Comparison of ENCODE assay signal across 1 cellular context in the genomic region with DNA sequence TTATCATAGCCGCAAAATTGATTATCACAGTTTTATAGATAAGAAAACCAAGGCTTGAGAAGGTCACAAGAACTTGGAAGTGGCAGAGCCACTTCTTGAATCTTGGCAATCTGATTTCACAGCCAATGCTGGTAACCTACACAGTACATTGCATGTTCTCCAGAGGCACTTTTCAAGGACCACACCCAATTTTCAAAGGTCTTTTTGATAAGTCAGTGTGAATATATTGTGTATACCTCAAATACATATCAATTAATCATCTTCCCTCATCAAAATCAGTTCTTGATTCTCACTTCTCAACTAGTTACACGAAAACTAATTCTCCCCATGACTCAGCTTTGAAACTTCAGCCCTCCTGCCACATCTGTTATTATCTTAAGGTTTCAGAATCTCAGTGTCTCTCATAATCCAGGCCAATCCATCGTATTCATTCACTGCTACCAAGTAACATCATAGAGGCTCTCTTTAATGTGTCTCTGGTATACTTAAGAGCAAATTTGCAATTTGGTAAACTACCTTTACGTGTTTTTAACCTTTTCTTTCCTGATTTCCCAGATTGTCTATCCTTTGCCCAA.
TF ChIP-seq lines count a peak whose summit lies in the region.

No MANE protein-coding gene starts in this region.

TF ChIP-seq in WTC11, 78 proteins besides CTCF, POLR2A, EP300 and RAD21:
- TF ChIP-seq HMGXB4 (CRISPR knock-in tag; IDR thresholded peaks at IDR 0.05) (no peak), MYBL2 (CRISPR knock-in tag; IDR thresholded peaks at IDR 0.05) (no peak), OVOL2 (CRISPR knock-in tag; IDR thresholded peaks at IDR 0.05; ENCODE audit: borderline replicate concordance) (no peak), NR1H2 (CRISPR knock-in tag; IDR thresholded peaks at IDR 0.05) (no peak), NFYB (CRISPR knock-in tag; conservative IDR thresholded peaks at IDR 0.05; ENCODE audit: low read depth) (no peak), ZNF317 (CRISPR knock-in tag; IDR thresholded peaks at IDR 0.05; ENCODE audit: borderline replicate concordance, low read depth) (no peak), CREB1 (CRISPR knock-in tag; IDR thresholded peaks at IDR 0.05) (no peak), ZNF263 (CRISPR knock-in tag; IDR thresholded peaks at IDR 0.05; ENCODE audit: low read depth) (no peak)
- TF ChIP-seq, protein P1, sequence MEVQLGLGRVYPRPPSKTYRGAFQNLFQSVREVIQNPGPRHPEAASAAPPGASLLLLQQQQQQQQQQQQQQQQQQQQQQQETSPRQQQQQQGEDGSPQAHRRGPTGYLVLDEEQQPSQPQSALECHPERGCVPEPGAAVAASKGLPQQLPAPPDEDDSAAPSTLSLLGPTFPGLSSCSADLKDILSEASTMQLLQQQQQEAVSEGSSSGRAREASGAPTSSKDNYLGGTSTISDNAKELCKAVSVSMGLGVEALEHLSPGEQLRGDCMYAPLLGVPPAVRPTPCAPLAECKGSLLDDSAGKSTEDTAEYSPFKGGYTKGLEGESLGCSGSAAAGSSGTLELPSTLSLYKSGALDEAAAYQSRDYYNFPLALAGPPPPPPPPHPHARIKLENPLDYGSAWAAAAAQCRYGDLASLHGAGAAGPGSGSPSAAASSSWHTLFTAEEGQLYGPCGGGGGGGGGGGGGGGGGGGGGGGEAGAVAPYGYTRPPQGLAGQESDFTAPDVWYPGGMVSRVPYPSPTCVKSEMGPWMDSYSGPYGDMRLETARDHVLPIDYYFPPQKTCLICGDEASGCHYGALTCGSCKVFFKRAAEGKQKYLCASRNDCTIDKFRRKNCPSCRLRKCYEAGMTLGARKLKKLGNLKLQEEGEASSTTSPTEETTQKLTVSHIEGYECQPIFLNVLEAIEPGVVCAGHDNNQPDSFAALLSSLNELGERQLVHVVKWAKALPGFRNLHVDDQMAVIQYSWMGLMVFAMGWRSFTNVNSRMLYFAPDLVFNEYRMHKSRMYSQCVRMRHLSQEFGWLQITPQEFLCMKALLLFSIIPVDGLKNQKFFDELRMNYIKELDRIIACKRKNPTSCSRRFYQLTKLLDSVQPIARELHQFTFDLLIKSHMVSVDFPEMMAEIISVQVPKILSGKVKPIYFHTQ (CRISPR knock-in tag; IDR thresholded peaks at IDR 0.05): no peak
